18 cellular contexts compared by ENCODE assay signal in the genomic region with DNA sequence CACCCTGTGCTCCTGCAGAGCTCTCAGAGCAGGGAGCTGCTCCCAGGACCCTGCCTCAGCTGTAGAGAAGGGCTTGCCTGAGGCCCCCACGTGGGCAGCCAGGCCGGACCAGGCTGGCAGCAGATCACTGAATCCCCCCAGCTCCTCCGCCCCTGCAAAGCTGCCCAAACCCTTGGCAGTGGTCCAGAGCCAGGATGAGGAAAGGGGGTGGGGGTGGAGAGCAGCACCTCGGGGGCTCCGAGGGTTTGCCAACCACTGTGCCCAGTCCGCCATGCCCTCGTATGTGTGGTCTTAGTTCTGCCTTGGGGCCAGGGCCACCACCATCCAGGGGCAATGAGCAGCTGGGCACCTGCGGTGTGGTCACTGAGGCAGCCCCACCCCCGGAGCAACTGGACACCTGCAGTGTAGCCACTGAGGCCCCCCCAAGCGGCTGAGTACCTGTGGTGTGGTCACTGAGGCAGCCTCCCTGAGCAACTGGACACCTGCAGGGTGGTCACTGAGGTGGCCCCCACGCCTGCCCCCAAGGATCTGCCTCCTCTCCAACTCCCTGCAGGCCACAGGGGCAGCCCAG.
DNase-seq lines count a peak whose midpoint lies in the region; ATAC-seq, FAIRE-seq and TF ChIP-seq lines count a peak whose summit lies in the region.
"Had no signal": no experiment of that assay in that cellular context is flagged by ENCODE, and none has a peak within 500 bp of the region (broad histone marks: within the 10 kb centered on the region; RNA-seq: fewer than 3 reads in every experiment).

No MANE protein-coding gene starts in this region.

- peak overlapping the region in 9 of 11 experiments; percentile 53 to 96 (median 87); a peak in 18 of 22 replicates for H3K27ac ChIP-seq in BLaER1 treated with 17β-estradiol and CSF1 and Interleukin-3, amounts not matched to agents 10 nM and 100 nM
- H3K27ac ChIP-seq in kidney (ENCODE audit: low read depth in 2 of 2, low read length in 2 of 2), result no peak overlapping the region
- H3K27ac ChIP-seq in neuronal stem cell (replicated peaks; ENCODE audit: low read length), result no peak overlapping the region

- no peak overlapping the region for H4K91ac ChIP-seq in neuronal stem cell (ENCODE audit: low read depth, low read length, poor library complexity)

- H2BK12ac ChIP-seq in neuronal stem cell (ENCODE audit: low read length), result peak overlapping the region; percentile 41

- peaks cover 0 to 38% (median 0%) of the 10 kb centered on the region in 11 experiments; a peak in 4 of 22 replicates for H3K27me3 ChIP-seq in BLaER1 treated with 17β-estradiol and CSF1 and Interleukin-3, amounts not matched to agents 10 nM and 100 nM
- H3K27me3 ChIP-seq in neuronal stem cell (ENCODE audit: control insufficient read depth in 3 of 3, insufficient read depth in 3 of 3, low read depth in 1 of 3, low read length in 3 of 3), result no peaks in the 10 kb centered on the region

- no peak overlapping the region for H3K4me3 Mint-ChIP-seq in stimulated activated naive CD8-positive, alpha-beta T cell treated with anti-CD3 and anti-CD28 coated beads, Interleukin-15, amount 100 ng/mL, for 72 hours
- H3K4me3 Mint-ChIP-seq: CD14-positive monocyte; CD4-positive, alpha-beta T cell; CD8-positive, alpha-beta memory T cell; GM23338; H9 had no signal

- no peak for ATAC-seq in stimulated activated naive CD8-positive, alpha-beta T cell treated with anti-CD3 and anti-CD28 coated beads, Interleukin-15, amount 100 ng/mL, for 72 hours
- ATAC-seq in GM21390 (IDR thresholded peaks at IDR 0.05; ENCODE audit: unreplicated experiment) (no peak), HG02763 (IDR thresholded peaks at IDR 0.05; ENCODE audit: unreplicated experiment) (no peak)
- ATAC-seq: GM12878, GM23338, HCT116 had no signal

- no peak overlapping the region for H4K8ac ChIP-seq in neuronal stem cell (ENCODE audit: low read depth, low read length)

- no CpG with 5 or more reads among the region's 11 CpGs for WGBS in neuronal stem cell (ENCODE audit: extremely low coverage in 2 of 2, insufficient read length in 2 of 2, insufficient replicate concordance in 1 of 2), 2 donors

- FAIRE-seq in kidney (lab: Jason Lieb, UNC), result no peak
- FAIRE-seq: D721Med, GM12878 had no signal

- peak overlapping the region; percentile 9 for H3K14ac ChIP-seq in neuronal stem cell (ENCODE audit: low read length)

- H3K4me3 ChIP-seq in BLaER1 treated with 17β-estradiol and CSF1 and Interleukin-3, amounts not matched to agents 10 nM and 100 nM, result peak overlapping the region in 4 of 10 experiments; percentile 1 to 23 (median 12); a peak in 5 of 20 replicates
- H3K4me3 ChIP-seq in kidney (ENCODE audit: low read length in 2 of 2) (no peak overlapping the region), neuronal stem cell (ENCODE audit: low read length in 2 of 2) (no peak overlapping the region)
- H3K4me3 ChIP-seq: GM12878, GM23338 had no signal

- no peak overlapping the region for H3K23ac ChIP-seq in neuronal stem cell (ENCODE audit: low read depth, low read length, poor library complexity)

- no peak overlapping the region for H2BK5ac ChIP-seq in neuronal stem cell (ENCODE audit: low read length)

- H3K4me2 ChIP-seq in BLaER1 treated with 17β-estradiol and CSF1 and Interleukin-3, amounts not matched to agents 10 nM and 100 nM, result peak overlapping the region; percentile 76 to 98 (median 94)
- H3K4me2 ChIP-seq in neuronal stem cell (ENCODE audit: insufficient read depth, low read length, poor library complexity, severe bottlenecking), result no peak overlapping the region
- H3K4me2 ChIP-seq: GM23338 had no signal

- no peak overlapping the region for H2AFZ ChIP-seq in neuronal stem cell (ENCODE audit: low read length)
- H2AFZ ChIP-seq: GM23338 had no signal

- H2AK5ac ChIP-seq in neuronal stem cell (ENCODE audit: low read depth, low read length), result peak overlapping the region; percentile 63

- intact Hi-C loops in kidney (cut with DNase I), result no loop called here

- no peak overlapping the region for H3K27ac Mint-ChIP-seq in stimulated activated naive CD8-positive, alpha-beta T cell treated with anti-CD3 and anti-CD28 coated beads, Interleukin-15, amount 100 ng/mL, for 72 hours
- H3K27ac Mint-ChIP-seq: CD14-positive monocyte; CD4-positive, alpha-beta T cell; CD8-positive, alpha-beta memory T cell; GM23338; H9 had no signal

- TF ChIP-seq CTCF in kidney (IDR thresholded peaks at IDR 0.05; ENCODE audit: borderline replicate concordance, extremely low read depth, insufficient read depth), result no peak

- H3K4me1 Mint-ChIP-seq in stimulated activated naive CD8-positive, alpha-beta T cell treated with anti-CD3 and anti-CD28 coated beads, Interleukin-15, amount 100 ng/mL, for 72 hours, result no peaks in the 10 kb centered on the region
- H3K4me1 Mint-ChIP-seq: CD14-positive monocyte; CD8-positive, alpha-beta memory T cell; GM23338 had no signal

- peak overlapping the region in 8 of 11 experiments; percentile 54 to 81 (median 74); a peak in 15 of 22 replicates for H3K9ac ChIP-seq in BLaER1 treated with 17β-estradiol and CSF1 and Interleukin-3, amounts not matched to agents 10 nM and 100 nM
- H3K9ac ChIP-seq in kidney (ENCODE audit: low read length in 2 of 2) (no peak overlapping the region), neuronal stem cell (ENCODE audit: low read depth, low read length, poor library complexity) (no peak overlapping the region)

- peak overlapping the region; percentile 39 for H2BK15ac ChIP-seq in neuronal stem cell (ENCODE audit: low read length)

- no peak overlapping the region for H3K18ac ChIP-seq in neuronal stem cell (ENCODE audit: low read length)

- DNase-seq in kidney (peak; percentile 56), neuronal stem cell (ENCODE audit: low spot score) (no peak)
- DNase-seq in stimulated activated naive CD8-positive, alpha-beta T cell treated with anti-CD3 and anti-CD28 coated beads, Interleukin-15, amount 100 ng/mL, for 72 hours, result no peak
- DNase-seq: CD4-positive, alpha-beta T cell; DMS 273 treated with DMSO at 0.1 percent for 48 hours; DMS79; EL; GDM1; H9 had no signal

- H3K9me3 ChIP-seq in BLaER1 treated with 17β-estradiol and CSF1 and Interleukin-3, amounts not matched to agents 10 nM and 100 nM (replicated peaks in 1 of 11), result no peaks in the 10 kb centered on the region
- H3K9me3 ChIP-seq in kidney (ENCODE audit: control insufficient read depth in 1 of 2, low read length in 2 of 2), result no peaks in the 10 kb centered on the region
- H3K9me3 ChIP-seq in neuronal stem cell (replicated peaks in 1 of 2; ENCODE audit: control insufficient read depth in 2 of 2, insufficient read depth in 1 of 2, low read depth in 1 of 2, low read length in 2 of 2), result peaks cover 0 to 1% of the 10 kb centered on the region in 2 donors

- no peaks in the 10 kb centered on the region for H3K9me3 Mint-ChIP-seq in stimulated activated naive CD8-positive, alpha-beta T cell treated with anti-CD3 and anti-CD28 coated beads, Interleukin-15, amount 100 ng/mL, for 72 hours
- H3K9me3 Mint-ChIP-seq: CD4-positive, alpha-beta T cell; H9 had no signal

- H3K79me1 ChIP-seq in neuronal stem cell (ENCODE audit: low read depth, low read length), result no peaks in the 10 kb centered on the region

- no peak overlapping the region for H2BK120ac ChIP-seq in neuronal stem cell (ENCODE audit: low read depth, low read length)

- H3K36me3 ChIP-seq in BLaER1 treated with 17β-estradiol and CSF1 and Interleukin-3, amounts not matched to agents 10 nM and 100 nM, result 0 out of 22 replicates have a peak, but pooled peaks cover 0 to 6% (median 0%) of the 10 kb centered on the region in 11 experiments
- H3K36me3 ChIP-seq in kidney (ENCODE audit: control insufficient read depth in 1 of 2, insufficient read depth in 2 of 2, low read length in 2 of 2) (no peaks in the 10 kb centered on the region), neuronal stem cell (replicated peaks in 1 of 2; ENCODE audit: control insufficient read depth in 2 of 2, insufficient read depth in 2 of 2, low read length in 2 of 2) (no peaks in the 10 kb centered on the region)

- peaks cover 34 to 100% (median 100%) of the 10 kb centered on the region in 10 experiments for H3K4me1 ChIP-seq in BLaER1 treated with 17β-estradiol and CSF1 and Interleukin-3, amounts not matched to agents 10 nM and 100 nM
- H3K4me1 ChIP-seq in kidney (ENCODE audit: control insufficient read depth in 1 of 2, insufficient read depth in 1 of 2, low read depth in 1 of 2, low read length in 2 of 2) (no peaks in the 10 kb centered on the region), neuronal stem cell (ENCODE audit: control insufficient read depth in 2 of 2, insufficient read depth in 1 of 2, low read depth in 1 of 2, low read length in 2 of 2) (peaks cover 0 to 4% of the 10 kb centered on the region in 2 donors)

- H3K27me3 Mint-ChIP-seq in stimulated activated naive CD8-positive, alpha-beta T cell treated with anti-CD3 and anti-CD28 coated beads, Interleukin-15, amount 100 ng/mL, for 72 hours, result peaks cover 7% of the 10 kb centered on the region
- H3K27me3 Mint-ChIP-seq: CD4-positive, alpha-beta T cell had no signal

- no peaks in the 10 kb centered on the region for H4K20me1 ChIP-seq in BLaER1 treated with 17β-estradiol and CSF1 and Interleukin-3, amounts not matched to agents 10 nM and 100 nM

- H3K4ac ChIP-seq in neuronal stem cell (ENCODE audit: low read length), result no peak overlapping the region

Comparison
In these comparisons a context has a peak if more than half of its experiments do, and no peak if none do; other contexts are left out.
1. H3K27ac ChIP-seq: peak in BLaER1 treated with 17β-estradiol and CSF1 and Interleukin-3, amounts not matched to agents 10 nM and 100 nM (9 of 11); none in kidney (0 of 2) and neuronal stem cell (single experiment).
2. H3K9ac ChIP-seq: peak in BLaER1 treated with 17β-estradiol and CSF1 and Interleukin-3, amounts not matched to agents 10 nM and 100 nM (8 of 11); none in kidney (0 of 2) and neuronal stem cell (single experiment).